Comparison of ENCODE assay signal across 7 cellular contexts in the genomic region with DNA sequence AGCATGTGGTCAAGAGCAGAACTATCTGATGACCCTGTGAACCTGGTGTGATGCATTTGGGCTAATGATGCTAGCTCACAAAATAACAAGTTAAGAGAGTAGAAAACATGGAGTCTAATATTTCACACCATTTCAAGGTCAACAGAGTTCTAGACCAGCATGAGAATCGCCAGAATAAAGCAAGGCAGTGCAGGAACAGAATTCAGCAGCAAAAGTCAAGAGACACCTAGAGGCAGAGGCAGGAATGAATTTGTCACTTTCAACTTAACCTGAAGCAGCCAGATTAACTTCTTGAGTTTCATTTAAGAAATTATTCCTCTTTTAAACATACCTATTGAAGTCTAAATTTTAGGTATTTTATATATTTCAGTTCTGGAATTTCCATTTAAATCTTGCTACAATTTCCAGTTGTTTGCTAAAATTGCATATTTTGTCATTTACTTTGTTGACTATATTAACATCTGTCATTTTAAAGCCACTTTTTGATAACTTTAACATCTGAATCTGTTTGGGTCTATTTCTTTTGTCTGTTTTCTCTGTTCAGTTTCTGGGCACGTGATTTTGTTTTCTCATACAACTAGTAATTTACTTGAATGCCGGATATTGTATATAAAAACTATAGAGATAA. TPM values are rescaled to one million over a fixed set of nuclear protein-coding genes. Genes with fewer than 3 reads are reported as not detected.
A peak's percentile ranks its signal among the peaks of the same experiment; 100 is the strongest.
DNase-seq lines count a peak whose midpoint lies in the region; ATAC-seq and TF ChIP-seq lines count a peak whose summit lies in the region.

No MANE protein-coding gene starts in this region.

- H3K9me3 ChIP-seq in WERI-Rb-1 (ENCODE audit: severe bottlenecking) = no peaks in the 10 kb centered on the region

- H3K4me3 Mint-ChIP-seq in nephron progenitor cell = no peak overlapping the region
- no peak overlapping the region for H3K4me3 Mint-ChIP-seq in activated naive CD8-positive, alpha-beta T cell treated with anti-CD3 and anti-CD28 coated beads for 36 hours

- peaks cover 3% of the 10 kb centered on the region for H3K27me3 Mint-ChIP-seq in nephron progenitor cell (ENCODE audit: low read depth, poor library complexity)
- peaks cover 10% of the 10 kb centered on the region for H3K27me3 Mint-ChIP-seq in activated naive CD8-positive, alpha-beta T cell treated with anti-CD3 and anti-CD28 coated beads for 36 hours

- no peak overlapping the region for H3K27ac Mint-ChIP-seq in nephron progenitor cell
- no peak overlapping the region for H3K27ac Mint-ChIP-seq in activated naive CD8-positive, alpha-beta T cell treated with anti-CD3 and anti-CD28 coated beads for 36 hours

- no peaks in the 10 kb centered on the region for H3K27me3 ChIP-seq in WERI-Rb-1 (ENCODE audit: insufficient read depth, low read depth, severe bottlenecking)

- H3K4me1 Mint-ChIP-seq in nephron progenitor cell = peaks cover 5% of the 10 kb centered on the region
- H3K4me1 Mint-ChIP-seq in activated naive CD8-positive, alpha-beta T cell treated with anti-CD3 and anti-CD28 coated beads for 36 hours = peaks cover 16% of the 10 kb centered on the region

- DNase-seq in WERI-Rb-1 (peak; percentile 38), nephron progenitor cell (no peak), foreskin melanocyte (no peak)
- no peak for DNase-seq in activated naive CD8-positive, alpha-beta T cell treated with anti-CD3 and anti-CD28 coated beads for 36 hours

- no peaks in the 10 kb centered on the region for H3K36me3 ChIP-seq in WERI-Rb-1

- ATAC-seq in HG02981 (IDR thresholded peaks at IDR 0.05; ENCODE audit: unreplicated experiment) (peak; percentile 53), HG03342 (IDR thresholded peaks at IDR 0.05; ENCODE audit: unreplicated experiment) (no peak)

- 0 out of 2 replicates have a peak overlapping the region, but pooled peaks have one; percentile 3 for H3K27ac ChIP-seq in WERI-Rb-1

- no peak overlapping the region for H3K4me3 ChIP-seq in WERI-Rb-1 (ENCODE audit: low read depth, low read length)

- no peaks in the 10 kb centered on the region for H3K36me3 Mint-ChIP-seq in nephron progenitor cell (ENCODE audit: low read depth)
- no peaks in the 10 kb centered on the region for H3K36me3 Mint-ChIP-seq in activated naive CD8-positive, alpha-beta T cell treated with anti-CD3 and anti-CD28 coated beads for 36 hours

- H3K9me3 Mint-ChIP-seq in nephron progenitor cell = no peaks in the 10 kb centered on the region
- no peaks in the 10 kb centered on the region for H3K9me3 Mint-ChIP-seq in activated naive CD8-positive, alpha-beta T cell treated with anti-CD3 and anti-CD28 coated beads for 36 hours

- TF ChIP-seq CTCF in GM12874 (IDR thresholded peaks at IDR 0.05; ENCODE audit: insufficient read depth, low read depth, low read length) (peak; percentile 67), WERI-Rb-1 (IDR thresholded peaks at IDR 0.05; ENCODE audit: low read depth, low read length) (peak; percentile 68), nephron progenitor cell (IDR thresholded peaks at IDR 0.05) (peak; percentile 43)

RNA-seq across cellular contexts. Expression of a gene that starts 44.2 kb away (rescaled TPM):
- not detected for total RNA-seq in activated naive CD8-positive, alpha-beta T cell treated with anti-CD3 and anti-CD28 coated beads for 36 hours
